ENCODE assay signal across 21 cellular contexts in genomic region chr12:13337786-13338185, GRCh38.
"Had no signal": no experiment of that assay in that cellular context is flagged by ENCODE, and none has a peak within 500 bp of the region (broad histone marks: within the 10 kb centered on the region; RNA-seq: fewer than 3 reads in every experiment).

No MANE protein-coding gene starts in this region.

- H3K4me3 ChIP-seq: neural progenitor cell, right lobe of liver, thoracic aorta, transverse colon had no signal

- H3K9me3 Mint-ChIP-seq: dendritic cell treated with granulocyte-macrophage colony-stimulating factor and Interleukin-4, amounts not matched to agents 40 ng/mL and 50 ng/mL, for 4 days; effector memory CD8-positive, alpha-beta T cell; nephron had no signal

- H3K4me1 ChIP-seq: neural progenitor cell, parathyroid adenoma, right lobe of liver, transverse colon had no signal

- H3K4me1 Mint-ChIP-seq: nephron, neural progenitor cell had no signal

- DNase-seq: central memory CD4-positive, alpha-beta T cell; effector memory CD8-positive, alpha-beta T cell; erythroblast; hypothalamus; mammary epithelial cell; mesendoderm; midbrain; naive thymus-derived CD4-positive, alpha-beta T cell; right lobe of liver; small intestine; stimulated activated CD4-positive, alpha-beta T cell treated with anti-CD3 and anti-CD28 coated beads, Interleukin-15, amount 100 ng/mL, for 24 hours; stimulated activated CD4-positive, alpha-beta T cell treated with anti-CD3 and anti-CD28 coated beads, Interleukin-2, amount 100 ng/mL, for 48 hours; stimulated activated naive CD4-positive, alpha-beta T cell treated with Interleukin-2 at 50 U/mL for 16 hours; transverse colon had no signal

- H3K9me3 ChIP-seq: right lobe of liver, thoracic aorta, transverse colon had no signal

- H3K36me3 ChIP-seq: neural progenitor cell, right lobe of liver, thoracic aorta, transverse colon had no signal

- H3K4me3 Mint-ChIP-seq: dendritic cell treated with granulocyte-macrophage colony-stimulating factor and Interleukin-4, amounts not matched to agents 40 ng/mL and 50 ng/mL, for 4 days; effector memory CD8-positive, alpha-beta T cell; naive thymus-derived CD4-positive, alpha-beta T cell; nephron; neural progenitor cell had no signal

- H3K27ac Mint-ChIP-seq: dendritic cell treated with granulocyte-macrophage colony-stimulating factor and Interleukin-4, amounts not matched to agents 40 ng/mL and 50 ng/mL, for 4 days; effector memory CD8-positive, alpha-beta T cell; naive thymus-derived CD4-positive, alpha-beta T cell; nephron; neural progenitor cell; progenitor cell of endocrine pancreas had no signal

- H3K27ac ChIP-seq: neural progenitor cell, parathyroid adenoma, right lobe of liver, thoracic aorta, transverse colon had no signal

- ATAC-seq: effector memory CD8-positive, alpha-beta T cell; left lobe of liver; naive thymus-derived CD4-positive, alpha-beta T cell; right lobe of liver had no signal

- H3K27me3 ChIP-seq: neural progenitor cell, right lobe of liver, transverse colon had no signal

- H3K36me3 Mint-ChIP-seq: naive thymus-derived CD4-positive, alpha-beta T cell; neural progenitor cell had no signal
